24 cellular contexts compared by ENCODE assay signal in genomic region chr7:83546586-83546985, GRCh38.
DNase-seq lines count a peak whose midpoint lies in the region; ATAC-seq and TF ChIP-seq lines count a peak whose summit lies in the region.
"Had no signal": no experiment of that assay in that cellular context is flagged by ENCODE, and none has a peak within 500 bp of the region (broad histone marks: within the 10 kb centered on the region; RNA-seq: fewer than 3 reads in every experiment).

No MANE protein-coding gene starts in this region.

- no peak overlapping the region for H2BK5ac ChIP-seq in IMR-90 (ENCODE audit: low read depth, low read length, poor library complexity, severe bottlenecking)

- no TSS peak for BruUV-seq in IMR-90 (replicated peaks; lab: Mats Ljungman, UMichigan)

- no peak overlapping the region for H3K23ac ChIP-seq in IMR-90 (ENCODE audit: low read depth, low read length)

- no peak for ATAC-seq in IMR-90 (ENCODE audit: low read depth)
- no peak for ATAC-seq in HG02610 (IDR thresholded peaks at IDR 0.05; ENCODE audit: unreplicated experiment)
- no peak for ATAC-seq in GM21825 (IDR thresholded peaks at IDR 0.05; ENCODE audit: unreplicated experiment)
- ATAC-seq: GM23338; natural killer cell treated with Interleukin-12 subunit alpha and Interleukin-12 subunit beta and Interleukin-15 and Interleukin-18, amount 100 ng/mL, for 72 hours; WTC11 had no signal

- H3K9me3 ChIP-seq in IMR-90 (ENCODE audit: control insufficient read depth, insufficient read depth, low read length) (no peaks in the 10 kb centered on the region), adipocyte (ENCODE audit: control insufficient read depth, low read length) (no peaks in the 10 kb centered on the region)
- H3K9me3 ChIP-seq: right atrium auricular region, testis had no signal

- no peak overlapping the region for H2BK20ac ChIP-seq in IMR-90 (ENCODE audit: low read depth, low read length)

- no peak overlapping the region for H4K5ac ChIP-seq in IMR-90 (ENCODE audit: low read depth, low read length)

- H3K9ac ChIP-seq in IMR-90 (ENCODE audit: low read depth, low read length) (no peak overlapping the region), adipocyte (ENCODE audit: low read length) (no peak overlapping the region)
- H3K9ac ChIP-seq: parathyroid adenoma had no signal

- TF ChIP-seq POLR2A in IMR-90 (IDR thresholded peaks at IDR 0.05; ENCODE audit: low read depth, low read length), result no peak

- dilution Hi-C loops in IMR-90 (cut with HindIII; ENCODE audit: low sequenced_read_pairs, unreplicated experiment), result no loop called here

- H4K8ac ChIP-seq in IMR-90 (ENCODE audit: low read depth in 2 of 2, low read length in 2 of 2), result no peak overlapping the region

- H2AK9ac ChIP-seq in IMR-90 (replicated peaks; ENCODE audit: low read depth, low read length, poor library complexity), result no peak overlapping the region

- intact Hi-C loops in IMR-90 (cut with micrococcal nuclease), result no loop called here

- H3K36me3 ChIP-seq in IMR-90 (ENCODE audit: control insufficient read depth, insufficient read depth, low read length) (no peaks in the 10 kb centered on the region), adipocyte (ENCODE audit: control insufficient read depth, insufficient read depth, low read length, severe bottlenecking) (no peaks in the 10 kb centered on the region)
- H3K36me3 ChIP-seq: right atrium auricular region had no signal

- H3K4me1 ChIP-seq in IMR-90 (ENCODE audit: control insufficient read depth, insufficient read depth, low read length) (peaks cover 2% of the 10 kb centered on the region; the same call in 1 of the 2 replicates), adipocyte (ENCODE audit: control insufficient read depth, insufficient read depth, low read length) (peaks cover 30% of the 10 kb centered on the region)
- H3K4me1 ChIP-seq: parathyroid adenoma, right atrium auricular region, testis had no signal

- H2AFZ ChIP-seq in IMR-90 (replicated peaks; ENCODE audit: low read length, poor library complexity), result no peak overlapping the region
- H2AFZ ChIP-seq: hepatocyte, parathyroid adenoma had no signal

- H4K20me1 ChIP-seq in IMR-90 (ENCODE audit: insufficient read depth, low read length), result no peaks in the 10 kb centered on the region

- POLR2A ChIA-PET in IMR-90 (lab: Charles Lee; ENCODE audit: unreplicated experiment), result no interaction called here

- TF ChIP-seq CTCF in IMR-90 (conservative IDR thresholded peaks at IDR 0.05; ENCODE audit: low read depth, low read length), result no peak
- TF ChIP-seq CTCF in fibroblast of mammary gland (conservative IDR thresholded peaks at IDR 0.05; ENCODE audit: control insufficient read depth, insufficient read depth, low read depth, low read length), result no peak

- CTCF ChIA-PET in IMR-90 (lab: Yijun Ruan, JAX), result interaction anchor here (0.6 to 0.7 kb wide), 2 partner anchors 12 to 19 kb away, joined by 3 to 5 read pairs; no protein-coding TSS in a partner anchor

- no peak overlapping the region for H3K18ac ChIP-seq in IMR-90 (ENCODE audit: low read depth, low read length)

- no peaks in the 10 kb centered on the region for H3K79me1 ChIP-seq in IMR-90 (ENCODE audit: low read depth in 1 of 2, low read length in 2 of 2)

- TF ChIP-seq RAD21 in IMR-90 (IDR thresholded peaks at IDR 0.05; ENCODE audit: low read length), result no peak

- no peak overlapping the region for H3K14ac ChIP-seq in IMR-90 (replicated peaks; ENCODE audit: low read depth, low read length)

- H3K4me3 ChIP-seq in IMR-90 (ENCODE audit: insufficient read depth, low read depth, low read length) (no peak overlapping the region), adipocyte (ENCODE audit: low read length) (no peak overlapping the region), fibroblast of mammary gland (ENCODE audit: control insufficient read depth, low read depth, low read length) (no peak overlapping the region)
- H3K4me3 ChIP-seq: GM23338, hepatocyte, right atrium auricular region, testis had no signal

- H3K56ac ChIP-seq in IMR-90 (ENCODE audit: extremely low read depth, insufficient read depth, low read length), result no peak overlapping the region

- H3K27me3 ChIP-seq in IMR-90 (ENCODE audit: control insufficient read depth, insufficient read depth, low read length) (no peaks in the 10 kb centered on the region), adipocyte (replicated peaks; ENCODE audit: control insufficient read depth, insufficient read depth, low read length) (no peaks in the 10 kb centered on the region)
- H3K27me3 ChIP-seq: hepatocyte, right atrium auricular region, testis had no signal

- H3K9me1 ChIP-seq in IMR-90 (ENCODE audit: insufficient read depth, low read length), result no peaks in the 10 kb centered on the region

- in situ Hi-C loops in IMR-90 (cut with MboI; ENCODE audit: low sequenced_read_pairs), result no loop called here

- H2BK120ac ChIP-seq in IMR-90 (ENCODE audit: low read depth, low read length), result no peak overlapping the region

- no peak overlapping the region for H2BK15ac ChIP-seq in IMR-90 (ENCODE audit: low read depth, low read length)

- DNase-seq in IMR-90, result peak; percentile 63
- DNase-seq in adipocyte (ENCODE audit: low read depth), result peak; percentile 14
- peak; percentile 33 for DNase-seq in fibroblast of mammary gland (ENCODE audit: low read depth)
- DNase-seq in SKM-1 (lab: John Stamatoyannopoulos, UW; ENCODE audit: unreplicated experiment), result no peak
- DNase-seq in stimulated activated CD4-positive, alpha-beta T cell treated with anti-CD3 and anti-CD28 coated beads, Interleukin-2, amount 100 ng/mL, for 24 hours, result no peak
- DNase-seq: activated CD4-positive, alpha-beta T cell treated with anti-CD3 and anti-CD28 coated beads, Interleukin-2, amount 50 U/mL, for 1 hour; activated naive CD4-positive, alpha-beta T cell treated with anti-CD3 and anti-CD28 coated beads for 36 hours; amygdala; caudate nucleus; CD4-positive, alpha-beta T cell; KG1; NCI-H1436 treated with DMSO at 0.1 percent for 48 hours; NCI-H526; stimulated activated naive CD4-positive, alpha-beta T cell treated with Interleukin-2 at 50 U/mL for 16 hours; T-helper 9 cell; testis had no signal

- no peak overlapping the region for H3K4ac ChIP-seq in IMR-90 (ENCODE audit: low read depth, low read length)

- no peak overlapping the region for H2AK5ac ChIP-seq in IMR-90 (ENCODE audit: low read depth, low read length)

- no peak overlapping the region for H3K27ac ChIP-seq in IMR-90 (ENCODE audit: insufficient read depth, low read length)
- H3K27ac ChIP-seq: hepatocyte, parathyroid adenoma, right atrium auricular region, testis had no signal

- H4K91ac ChIP-seq in IMR-90 (ENCODE audit: insufficient read depth, low read depth, low read length), result no peak overlapping the region

- WGBS in IMR-90 (ENCODE audit: extremely low coverage in 2 of 2, insufficient read length in 1 of 2), 2 experiments, result no CpG with 5 or more reads among the region's 2 CpGs

- H3K4me2 ChIP-seq in IMR-90 (ENCODE audit: low read depth, low read length), result no peak overlapping the region
- H3K4me2 ChIP-seq: GM23338, hepatocyte had no signal

TF ChIP-seq in IMR-90, 13 proteins besides CTCF, POLR2A, EP300 and RAD21:
- TF ChIP-seq CEBPB (IDR thresholded peaks at IDR 0.05; ENCODE audit: low read depth, low read length), result peak; percentile 85
- TF ChIP-seq MAZ (IDR thresholded peaks at IDR 0.05; ENCODE audit: borderline replicate concordance, low read depth, low read length), result no peak
- TF ChIP-seq USF2 (IDR thresholded peaks at IDR 0.05; ENCODE audit: low read depth, low read length), result no peak
- no peak for TF ChIP-seq SMC3 (IDR thresholded peaks at IDR 0.05; ENCODE audit: low read depth, low read length)
- TF ChIP-seq MXI1 (IDR thresholded peaks at IDR 0.05; ENCODE audit: borderline replicate concordance, low read depth, low read length), result no peak
- peak; percentile 81 for TF ChIP-seq BHLHE40 (IDR thresholded peaks at IDR 0.05; ENCODE audit: low read depth, low read length)

Comparison
In these comparisons a context has a peak if more than half of its experiments do, and no peak if none do; other contexts are left out.
1. DNase-seq: peak in IMR-90 (single experiment), adipocyte (single experiment) and fibroblast of mammary gland (single experiment); none in SKM-1 (single experiment) and stimulated activated CD4-positive, alpha-beta T cell treated with anti-CD3 and anti-CD28 coated beads, Interleukin-2, amount 100 ng/mL, for 24 hours (0 of 2).